24 cellular contexts compared by ENCODE assay signal in the genomic region with DNA sequence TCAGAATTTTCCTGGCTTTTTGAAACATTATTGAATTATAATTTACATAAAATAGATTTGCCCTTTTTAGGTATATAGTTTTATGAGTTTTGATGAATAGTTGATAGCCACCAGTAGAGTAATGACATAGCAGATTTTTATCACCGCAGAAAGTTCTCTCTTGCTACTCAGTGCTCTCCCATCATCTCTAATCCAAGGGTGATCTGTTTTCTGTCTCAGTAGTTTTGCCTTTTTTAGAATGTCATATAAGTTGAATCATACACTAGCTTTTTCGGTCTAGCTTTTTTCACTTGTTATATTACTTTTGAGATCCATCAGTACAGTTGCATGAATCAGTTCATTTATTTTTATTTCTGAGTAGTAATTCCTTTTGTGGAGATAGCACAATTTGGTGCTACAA. TPM values are rescaled to one million over a fixed set of nuclear protein-coding genes. Genes with fewer than 3 reads are reported as not detected.
DNase-seq lines count a peak whose midpoint lies in the region; ATAC-seq and TF ChIP-seq lines count a peak whose summit lies in the region.
"Had no signal": no experiment of that assay in that cellular context is flagged by ENCODE, and none has a peak within 500 bp of the region (broad histone marks: within the 10 kb centered on the region; RNA-seq: fewer than 3 reads in every experiment).

No MANE protein-coding gene starts in this region.

- intact Hi-C loops in HCT116 (cut with micrococcal nuclease), result no loop called here
- intact Hi-C loops in PC-9 (cut with micrococcal nuclease; ENCODE audit: unreplicated experiment), result no loop called here

- H4K20me1 ChIP-seq in HCT116 (ENCODE audit: insufficient read depth) (no peaks in the 10 kb centered on the region), PC-9 (ENCODE audit: insufficient read depth) (no peaks in the 10 kb centered on the region)

- H2AFZ ChIP-seq in HCT116 (ENCODE audit: low read depth, low read length, poor library complexity, severe bottlenecking), result no peak overlapping the region
- no peak overlapping the region for H2AFZ ChIP-seq in PC-9

- no peaks in the 10 kb centered on the region for H3K27me3 Mint-ChIP-seq in activated T-cell treated with anti-CD3 and anti-CD28 coated beads, Interleukin-2, amount 50 U/mL, for 72 hours (ENCODE audit: low read depth)
- H3K27me3 Mint-ChIP-seq in activated naive CD8-positive, alpha-beta T cell treated with anti-CD3 and anti-CD28 coated beads, Interleukin-2, amount 50 U/mL, for 24 hours, result no peaks in the 10 kb centered on the region
- H3K27me3 Mint-ChIP-seq: activated B cell treated with CpG ODN at 0.5 μM for 24 hours; naive thymus-derived CD4-positive, alpha-beta T cell; stimulated activated naive CD8-positive, alpha-beta T cell treated with anti-CD3 and anti-CD28 coated beads, Interleukin-15, Interleukin-2, amounts not matched to agents 100 ng/mL and 50 ng/mL, for 24 hours had no signal

- H3K9me3 Mint-ChIP-seq in activated T-cell treated with anti-CD3 and anti-CD28 coated beads, Interleukin-2, amount 50 U/mL, for 72 hours, result no peaks in the 10 kb centered on the region
- H3K9me3 Mint-ChIP-seq in activated naive CD8-positive, alpha-beta T cell treated with anti-CD3 and anti-CD28 coated beads, Interleukin-2, amount 50 U/mL, for 24 hours, result no peaks in the 10 kb centered on the region
- H3K9me3 Mint-ChIP-seq: activated B cell treated with CpG ODN at 0.5 μM for 24 hours; naive thymus-derived CD4-positive, alpha-beta T cell; stimulated activated naive CD8-positive, alpha-beta T cell treated with anti-CD3 and anti-CD28 coated beads, Interleukin-15, Interleukin-2, amounts not matched to agents 100 ng/mL and 50 ng/mL, for 24 hours had no signal

- RAD21 ChIA-PET in HCT116 (lab: Charles Lee; ENCODE audit: low non-redundant PET in 1 of 2, low total read pairs in 2 of 2, uncharacterized antibody in 2 of 2, unreplicated experiment in 2 of 2), result no interaction called here

- H3K9me3 ChIP-seq in HCT116 (ENCODE audit: control insufficient read depth in 1 of 2, insufficient read depth in 1 of 2, low read depth in 1 of 2, low read length in 2 of 2) (no peaks in the 10 kb centered on the region), neutrophil (no peaks in the 10 kb centered on the region), PC-9 (ENCODE audit: insufficient read depth, low read depth) (no peaks in the 10 kb centered on the region; the same call in 1 of the 2 replicates)
- H3K9me3 ChIP-seq: BLaER1, left ventricle myocardium inferior, pancreas, vagina had no signal

- H3K4me1 Mint-ChIP-seq in activated T-cell treated with anti-CD3 and anti-CD28 coated beads, Interleukin-2, amount 50 U/mL, for 72 hours (ENCODE audit: low read depth), result peaks cover 52% of the 10 kb centered on the region
- peaks cover 46% of the 10 kb centered on the region for H3K4me1 Mint-ChIP-seq in activated naive CD8-positive, alpha-beta T cell treated with anti-CD3 and anti-CD28 coated beads, Interleukin-2, amount 50 U/mL, for 24 hours

- CTCF ChIA-PET in HCT116 (lab: Charles Lee) (no interaction called here), PC-9 (lab: Charles Lee) (no interaction called here), HEK293T (lab: Yijun Ruan, JAX) (no interaction called here)

- H3K27ac ChIP-seq in HCT116 (ENCODE audit: low read depth, low read length) (no peak overlapping the region), neutrophil (peak overlapping the region; percentile 26), PC-9 (no peak overlapping the region; the same call in 1 of the 2 replicates)
- H3K27ac ChIP-seq: BLaER1, brain microvascular endothelial cell, left ventricle myocardium inferior, pancreas, vagina had no signal

- ATAC-seq in activated T-cell treated with anti-CD3 and anti-CD28 coated beads, Interleukin-2, amount 50 U/mL, for 72 hours (replicated peaks in 1 of 2), result peak in 1 of 2 donors; percentile 32
- no peak for ATAC-seq in HCT116
- ATAC-seq in activated naive CD8-positive, alpha-beta T cell treated with anti-CD3 and anti-CD28 coated beads, Interleukin-2, amount 50 U/mL, for 24 hours, result no peak
- no peak for ATAC-seq in HG02642 (IDR thresholded peaks at IDR 0.05; ENCODE audit: poor library complexity, unreplicated experiment)
- ATAC-seq: naive thymus-derived CD4-positive, alpha-beta T cell; right cardiac atrium; Right ventricle myocardium inferior had no signal

- no TSS peak for BruUV-seq in HCT116 (replicated peaks; lab: Mats Ljungman, UMichigan)
- no TSS peak for BruUV-seq in PC-9 (replicated peaks; lab: Mats Ljungman, UMichigan)

- H3F3A ChIP-seq in PC-9 (ENCODE audit: insufficient read depth, low read depth), result no peaks in the 10 kb centered on the region; the same call in 1 of the 2 replicates

- H3K4me3 Mint-ChIP-seq in activated T-cell treated with anti-CD3 and anti-CD28 coated beads, Interleukin-2, amount 50 U/mL, for 72 hours, result peak overlapping the region in 1 of 2 donors; percentile 21
- H3K4me3 Mint-ChIP-seq in activated naive CD8-positive, alpha-beta T cell treated with anti-CD3 and anti-CD28 coated beads, Interleukin-2, amount 50 U/mL, for 24 hours, result no peak overlapping the region
- H3K4me3 Mint-ChIP-seq: activated B cell treated with CpG ODN at 0.5 μM for 24 hours; stimulated activated naive CD8-positive, alpha-beta T cell treated with anti-CD3 and anti-CD28 coated beads, Interleukin-15, Interleukin-2, amounts not matched to agents 100 ng/mL and 50 ng/mL, for 24 hours had no signal

- POLR2A ChIA-PET in HCT116 (lab: Charles Lee) (no interaction called here), PC-9 (lab: Charles Lee; ENCODE audit: unreplicated experiment) (no interaction called here), HEK293T (lab: Yijun Ruan, JAX) (interaction anchor here (1.6 kb wide), 1 partner anchor 18 kb away, joined by 6 read pairs; the partner anchor contains the start of gene RSBN1L)

- H3K36me3 Mint-ChIP-seq in activated T-cell treated with anti-CD3 and anti-CD28 coated beads, Interleukin-2, amount 50 U/mL, for 72 hours (ENCODE audit: insufficient read depth in 2 of 2), result peaks cover 4 to 15% of the 10 kb centered on the region in 2 donors
- peaks cover 19% of the 10 kb centered on the region for H3K36me3 Mint-ChIP-seq in activated naive CD8-positive, alpha-beta T cell treated with anti-CD3 and anti-CD28 coated beads, Interleukin-2, amount 50 U/mL, for 24 hours (ENCODE audit: low read depth)

- no peak for DNase-seq in activated T-cell treated with anti-CD3 and anti-CD28 coated beads, Interleukin-2, amount 50 U/mL, for 72 hours
- no peak for DNase-seq in activated T-cell treated with anti-CD3 and anti-CD28 coated beads for 4 hours
- no peak for DNase-seq in HCT116 (ENCODE audit: low read depth, low spot score)
- no peak for DNase-seq in activated naive CD8-positive, alpha-beta T cell treated with anti-CD3 and anti-CD28 coated beads, Interleukin-2, amount 50 U/mL, for 24 hours
- DNase-seq in PC-9, result no peak
- DNase-seq in HEK293T (ENCODE audit: extremely low spot score), result no peak
- DNase-seq: activated B cell treated with CpG ODN at 0.5 μM for 24 hours; effector CD4-positive, alpha-beta T cell; foreskin melanocyte; hippocampal formation; left ventricle myocardium inferior; naive thymus-derived CD4-positive, alpha-beta T cell; NCI-H1436; pancreas; right cardiac atrium; stimulated activated CD4-positive, alpha-beta T cell treated with anti-CD3 and anti-CD28 coated beads, Interleukin-4, amount 100 ng/mL, for 4 hours; SW 1271 had no signal

- peak overlapping the region; percentile 36 for H3K4me2 ChIP-seq in HCT116 (ENCODE audit: low read length)
- no peak overlapping the region for H3K4me2 ChIP-seq in PC-9
- H3K4me2 ChIP-seq: BLaER1 had no signal

- H3K4me1 ChIP-seq in HCT116 (ENCODE audit: control insufficient read depth in 1 of 2, insufficient read depth in 2 of 2, low read length in 2 of 2) (peaks cover 23 to 46% of the 10 kb centered on the region in 2 experiments), neutrophil (ENCODE audit: control insufficient read depth in 1 of 2, insufficient read depth in 1 of 2, low read depth in 1 of 2, low read length in 1 of 2) (peaks cover 0 to 5% of the 10 kb centered on the region in 2 experiments), PC-9 (replicated peaks; ENCODE audit: insufficient read depth) (peaks cover 13% of the 10 kb centered on the region; the same call in 1 of the 2 replicates)
- H3K4me1 ChIP-seq: BLaER1 had no signal

- TF ChIP-seq RAD21 in HCT116 (IDR thresholded peaks at IDR 0.05; ENCODE audit: low read depth), result no peak

- peak overlapping the region; percentile 7 for H3K27ac Mint-ChIP-seq in activated T-cell treated with anti-CD3 and anti-CD28 coated beads, Interleukin-2, amount 50 U/mL, for 72 hours
- peak overlapping the region; percentile 30 for H3K27ac Mint-ChIP-seq in activated naive CD8-positive, alpha-beta T cell treated with anti-CD3 and anti-CD28 coated beads, Interleukin-2, amount 50 U/mL, for 24 hours
- H3K27ac Mint-ChIP-seq: activated B cell treated with CpG ODN at 0.5 μM for 24 hours; stimulated activated naive CD8-positive, alpha-beta T cell treated with anti-CD3 and anti-CD28 coated beads, Interleukin-15, Interleukin-2, amounts not matched to agents 100 ng/mL and 50 ng/mL, for 24 hours had no signal

- no peak for TF ChIP-seq CTCF in HCT116 (IDR thresholded peaks at IDR 0.05 in 2 of 3, conservative IDR thresholded peaks at IDR 0.05 in 1 of 3; ENCODE audit: borderline replicate concordance in 1 of 3, insufficient read depth in 1 of 3, low read depth in 2 of 3, low read length in 2 of 3)
- TF ChIP-seq CTCF in neutrophil (IDR thresholded peaks at IDR 0.05), result no peak
- no peak for TF ChIP-seq CTCF in PC-9 (conservative IDR thresholded peaks at IDR 0.05)

- H3K9ac ChIP-seq in HCT116 (ENCODE audit: low read length), result no peak overlapping the region
- H3K9ac ChIP-seq: BLaER1 had no signal

- TF ChIP-seq POLR2A in HCT116 (IDR thresholded peaks at IDR 0.05; ENCODE audit: borderline replicate concordance, extremely low read depth, insufficient read depth, insufficient read length), result no peak

- H3K4me3 ChIP-seq in HCT116 (replicated peaks in 1 of 2; ENCODE audit: low read depth in 1 of 2, low read length in 2 of 2), result no peak overlapping the region
- H3K4me3 ChIP-seq in neutrophil (ENCODE audit: low read depth in 1 of 2, low read length in 1 of 2), result no peak overlapping the region
- no peak overlapping the region for H3K4me3 ChIP-seq in PC-9
- H3K4me3 ChIP-seq: BLaER1, left ventricle myocardium inferior, pancreas, vagina had no signal

- H3K9me2 ChIP-seq in HCT116 (ENCODE audit: insufficient read depth) (no peaks in the 10 kb centered on the region), PC-9 (ENCODE audit: insufficient read depth) (no peaks in the 10 kb centered on the region)

- H3K79me2 ChIP-seq in HCT116 (ENCODE audit: insufficient read depth, low read length), result peaks cover 89% of the 10 kb centered on the region
- H3K79me2 ChIP-seq in PC-9 (ENCODE audit: low read depth), result peaks cover 84% of the 10 kb centered on the region

- no peaks in the 10 kb centered on the region for H3K36me3 ChIP-seq in HCT116 (ENCODE audit: control insufficient read depth in 1 of 2, insufficient read depth in 2 of 2, low read length in 2 of 2)
- peaks cover 9% of the 10 kb centered on the region for H3K36me3 ChIP-seq in neutrophil
- 0 out of 2 replicates have a peak, but pooled peaks cover 4% of the 10 kb centered on the region for H3K36me3 ChIP-seq in PC-9 (ENCODE audit: low read depth)
- H3K36me3 ChIP-seq: brain microvascular endothelial cell, left ventricle myocardium inferior, pancreas, vagina had no signal

- H3K27me3 ChIP-seq in HCT116 (ENCODE audit: insufficient read depth, low read length) (no peaks in the 10 kb centered on the region), neutrophil (no peaks in the 10 kb centered on the region), PC-9 (ENCODE audit: insufficient read depth, low read depth) (no peaks in the 10 kb centered on the region)
- H3K27me3 ChIP-seq: BLaER1, brain microvascular endothelial cell, pancreas, vagina had no signal

RNA-seq across cellular contexts. Expression of gene RSBN1L, which starts 17.9 kb away (rescaled TPM):
- total RNA-seq in activated T-cell treated with anti-CD3 and anti-CD28 coated beads, Interleukin-2, amount 50 U/mL, for 72 hours, result 10 to 100 TPM; 14.9 to 19.2 TPM
- total RNA-seq in HCT116 (2021; ENCODE audit: unreplicated experiment) (15.5 TPM), PC-9 (2021) (13.3 and 20.7 TPM in 2 replicates)
- polyA plus RNA-seq in HCT116 (2012), result 5.6 and 7.8 TPM in 2 replicates
